ENCODE assay signal across 1 cellular context in the genomic region with DNA sequence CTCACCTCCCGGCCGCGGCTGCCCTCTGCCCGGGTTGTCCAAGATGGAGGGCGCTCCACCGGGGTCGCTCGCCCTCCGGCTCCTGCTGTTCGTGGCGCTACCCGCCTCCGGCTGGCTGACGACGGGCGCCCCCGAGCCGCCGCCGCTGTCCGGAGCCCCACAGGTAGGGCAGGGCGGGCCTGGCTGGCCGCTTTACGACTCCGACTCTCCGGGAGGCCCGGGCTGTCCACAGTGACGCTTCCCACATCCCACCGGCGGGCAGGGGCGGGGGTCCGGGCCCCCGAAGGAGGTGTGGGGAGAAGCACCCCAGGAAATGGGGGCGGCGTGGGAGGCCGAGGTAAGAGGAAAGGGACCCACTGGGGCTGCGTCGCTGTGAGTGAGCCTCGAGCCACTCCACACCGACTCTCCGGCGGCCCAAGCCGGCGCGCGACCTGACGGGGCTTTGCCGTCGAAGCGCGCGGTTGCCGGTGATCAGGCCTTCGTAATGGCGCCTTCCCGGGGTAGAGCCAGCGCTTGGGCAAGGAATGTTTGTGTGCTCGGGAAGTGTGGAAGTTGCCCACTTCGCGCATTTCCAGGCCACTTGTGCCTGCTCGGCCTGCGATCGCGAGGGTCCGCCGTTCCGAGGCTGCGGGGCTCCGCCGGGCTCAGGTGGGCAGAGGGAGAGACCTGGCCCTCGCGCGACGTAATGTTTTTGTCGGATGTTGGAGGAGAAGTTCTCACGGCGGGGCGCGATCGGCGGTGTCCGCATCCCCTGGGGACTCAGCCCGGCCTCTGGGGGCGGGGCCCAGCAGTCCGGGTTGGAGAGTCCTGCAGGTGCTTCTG.
TF ChIP-seq lines count a peak whose summit lies in the region.

A gene with protein sequence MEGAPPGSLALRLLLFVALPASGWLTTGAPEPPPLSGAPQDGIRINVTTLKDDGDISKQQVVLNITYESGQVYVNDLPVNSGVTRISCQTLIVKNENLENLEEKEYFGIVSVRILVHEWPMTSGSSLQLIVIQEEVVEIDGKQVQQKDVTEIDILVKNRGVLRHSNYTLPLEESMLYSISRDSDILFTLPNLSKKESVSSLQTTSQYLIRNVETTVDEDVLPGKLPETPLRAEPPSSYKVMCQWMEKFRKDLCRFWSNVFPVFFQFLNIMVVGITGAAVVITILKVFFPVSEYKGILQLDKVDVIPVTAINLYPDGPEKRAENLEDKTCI (plus strand): TSS at position 4 of the 822 bp plus-strand sequence. CDS start 40 bp downstream, at position 44.

TF ChIP-seq in K562, 482 proteins besides CTCF, POLR2A, EP300 and RAD21 (continued from another document and continues in another):
- TF ChIP-seq, protein P1, sequence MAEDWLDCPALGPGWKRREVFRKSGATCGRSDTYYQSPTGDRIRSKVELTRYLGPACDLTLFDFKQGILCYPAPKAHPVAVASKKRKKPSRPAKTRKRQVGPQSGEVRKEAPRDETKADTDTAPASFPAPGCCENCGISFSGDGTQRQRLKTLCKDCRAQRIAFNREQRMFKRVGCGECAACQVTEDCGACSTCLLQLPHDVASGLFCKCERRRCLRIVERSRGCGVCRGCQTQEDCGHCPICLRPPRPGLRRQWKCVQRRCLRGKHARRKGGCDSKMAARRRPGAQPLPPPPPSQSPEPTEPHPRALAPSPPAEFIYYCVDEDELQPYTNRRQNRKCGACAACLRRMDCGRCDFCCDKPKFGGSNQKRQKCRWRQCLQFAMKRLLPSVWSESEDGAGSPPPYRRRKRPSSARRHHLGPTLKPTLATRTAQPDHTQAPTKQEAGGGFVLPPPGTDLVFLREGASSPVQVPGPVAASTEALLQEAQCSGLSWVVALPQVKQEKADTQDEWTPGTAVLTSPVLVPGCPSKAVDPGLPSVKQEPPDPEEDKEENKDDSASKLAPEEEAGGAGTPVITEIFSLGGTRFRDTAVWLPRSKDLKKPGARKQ (CRISPR knock-in tag; IDR thresholded peaks at IDR 0.05): no peak
- TF ChIP-seq SP2 (IDR thresholded peaks at IDR 0.05; ENCODE audit: extremely low read depth, low read depth, low read length, poor library complexity, severe bottlenecking): no peak
- TF ChIP-seq, protein P2, sequence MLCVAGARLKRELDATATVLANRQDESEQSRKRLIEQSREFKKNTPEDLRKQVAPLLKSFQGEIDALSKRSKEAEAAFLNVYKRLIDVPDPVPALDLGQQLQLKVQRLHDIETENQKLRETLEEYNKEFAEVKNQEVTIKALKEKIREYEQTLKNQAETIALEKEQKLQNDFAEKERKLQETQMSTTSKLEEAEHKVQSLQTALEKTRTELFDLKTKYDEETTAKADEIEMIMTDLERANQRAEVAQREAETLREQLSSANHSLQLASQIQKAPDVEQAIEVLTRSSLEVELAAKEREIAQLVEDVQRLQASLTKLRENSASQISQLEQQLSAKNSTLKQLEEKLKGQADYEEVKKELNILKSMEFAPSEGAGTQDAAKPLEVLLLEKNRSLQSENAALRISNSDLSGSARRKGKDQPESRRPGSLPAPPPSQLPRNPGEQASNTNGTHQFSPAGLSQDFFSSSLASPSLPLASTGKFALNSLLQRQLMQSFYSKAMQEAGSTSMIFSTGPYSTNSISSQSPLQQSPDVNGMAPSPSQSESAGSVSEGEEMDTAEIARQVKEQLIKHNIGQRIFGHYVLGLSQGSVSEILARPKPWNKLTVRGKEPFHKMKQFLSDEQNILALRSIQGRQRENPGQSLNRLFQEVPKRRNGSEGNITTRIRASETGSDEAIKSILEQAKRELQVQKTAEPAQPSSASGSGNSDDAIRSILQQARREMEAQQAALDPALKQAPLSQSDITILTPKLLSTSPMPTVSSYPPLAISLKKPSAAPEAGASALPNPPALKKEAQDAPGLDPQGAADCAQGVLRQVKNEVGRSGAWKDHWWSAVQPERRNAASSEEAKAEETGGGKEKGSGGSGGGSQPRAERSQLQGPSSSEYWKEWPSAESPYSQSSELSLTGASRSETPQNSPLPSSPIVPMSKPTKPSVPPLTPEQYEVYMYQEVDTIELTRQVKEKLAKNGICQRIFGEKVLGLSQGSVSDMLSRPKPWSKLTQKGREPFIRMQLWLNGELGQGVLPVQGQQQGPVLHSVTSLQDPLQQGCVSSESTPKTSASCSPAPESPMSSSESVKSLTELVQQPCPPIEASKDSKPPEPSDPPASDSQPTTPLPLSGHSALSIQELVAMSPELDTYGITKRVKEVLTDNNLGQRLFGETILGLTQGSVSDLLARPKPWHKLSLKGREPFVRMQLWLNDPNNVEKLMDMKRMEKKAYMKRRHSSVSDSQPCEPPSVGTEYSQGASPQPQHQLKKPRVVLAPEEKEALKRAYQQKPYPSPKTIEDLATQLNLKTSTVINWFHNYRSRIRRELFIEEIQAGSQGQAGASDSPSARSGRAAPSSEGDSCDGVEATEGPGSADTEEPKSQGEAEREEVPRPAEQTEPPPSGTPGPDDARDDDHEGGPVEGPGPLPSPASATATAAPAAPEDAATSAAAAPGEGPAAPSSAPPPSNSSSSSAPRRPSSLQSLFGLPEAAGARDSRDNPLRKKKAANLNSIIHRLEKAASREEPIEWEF (CRISPR knock-in tag; IDR thresholded peaks at IDR 0.05): no peak
- no peak for TF ChIP-seq SMC3 (conservative IDR thresholded peaks at IDR 0.05; ENCODE audit: insufficient read depth, low read depth, low read length)
- TF ChIP-seq, protein P3, sequence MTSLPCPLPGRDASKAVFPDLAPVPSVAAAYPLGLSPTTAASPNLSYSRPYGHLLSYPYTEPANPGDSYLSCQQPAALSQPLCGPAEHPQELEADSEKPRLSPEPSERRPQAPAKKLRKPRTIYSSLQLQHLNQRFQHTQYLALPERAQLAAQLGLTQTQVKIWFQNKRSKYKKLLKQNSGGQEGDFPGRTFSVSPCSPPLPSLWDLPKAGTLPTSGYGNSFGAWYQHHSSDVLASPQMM (CRISPR knock-in tag; IDR thresholded peaks at IDR 0.05): no peak
- no peak for TF ChIP-seq SMAD1 (IDR thresholded peaks at IDR 0.05; ENCODE audit: low read depth, low read length, partially characterized antibody)
- TF ChIP-seq ZNF354B (CRISPR knock-in tag; IDR thresholded peaks at IDR 0.05): no peak
- TF ChIP-seq PURB (CRISPR knock-in tag; IDR thresholded peaks at IDR 0.05; ENCODE audit: low read depth): no peak
- no peak for TF ChIP-seq KLF10 (CRISPR knock-in tag; IDR thresholded peaks at IDR 0.05)
- peak; percentile 13; the same call in 1 of the 2 replicates for TF ChIP-seq NR4A1 (CRISPR knock-in tag; IDR thresholded peaks at IDR 0.05)
- TF ChIP-seq NR4A1 (tag; IDR thresholded peaks at IDR 0.05): no peak
- TF ChIP-seq SREBF1 (IDR thresholded peaks at IDR 0.05; ENCODE audit: borderline replicate concordance, low read depth, low read length): no peak
- TF ChIP-seq, protein P4, sequence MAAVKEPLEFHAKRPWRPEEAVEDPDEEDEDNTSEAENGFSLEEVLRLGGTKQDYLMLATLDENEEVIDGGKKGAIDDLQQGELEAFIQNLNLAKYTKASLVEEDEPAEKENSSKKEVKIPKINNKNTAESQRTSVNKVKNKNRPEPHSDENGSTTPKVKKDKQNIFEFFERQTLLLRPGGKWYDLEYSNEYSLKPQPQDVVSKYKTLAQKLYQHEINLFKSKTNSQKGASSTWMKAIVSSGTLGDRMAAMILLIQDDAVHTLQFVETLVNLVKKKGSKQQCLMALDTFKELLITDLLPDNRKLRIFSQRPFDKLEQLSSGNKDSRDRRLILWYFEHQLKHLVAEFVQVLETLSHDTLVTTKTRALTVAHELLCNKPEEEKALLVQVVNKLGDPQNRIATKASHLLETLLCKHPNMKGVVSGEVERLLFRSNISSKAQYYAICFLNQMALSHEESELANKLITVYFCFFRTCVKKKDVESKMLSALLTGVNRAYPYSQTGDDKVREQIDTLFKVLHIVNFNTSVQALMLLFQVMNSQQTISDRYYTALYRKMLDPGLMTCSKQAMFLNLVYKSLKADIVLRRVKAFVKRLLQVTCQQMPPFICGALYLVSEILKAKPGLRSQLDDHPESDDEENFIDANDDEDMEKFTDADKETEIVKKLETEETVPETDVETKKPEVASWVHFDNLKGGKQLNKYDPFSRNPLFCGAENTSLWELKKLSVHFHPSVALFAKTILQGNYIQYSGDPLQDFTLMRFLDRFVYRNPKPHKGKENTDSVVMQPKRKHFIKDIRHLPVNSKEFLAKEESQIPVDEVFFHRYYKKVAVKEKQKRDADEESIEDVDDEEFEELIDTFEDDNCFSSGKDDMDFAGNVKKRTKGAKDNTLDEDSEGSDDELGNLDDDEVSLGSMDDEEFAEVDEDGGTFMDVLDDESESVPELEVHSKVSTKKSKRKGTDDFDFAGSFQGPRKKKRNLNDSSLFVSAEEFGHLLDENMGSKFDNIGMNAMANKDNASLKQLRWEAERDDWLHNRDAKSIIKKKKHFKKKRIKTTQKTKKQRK (IDR thresholded peaks at IDR 0.05; ENCODE audit: borderline replicate concordance, low read depth, low read length): no peak
- no peak for TF ChIP-seq HOXB6 (CRISPR knock-in tag; IDR thresholded peaks at IDR 0.05; ENCODE audit: borderline replicate concordance)
- no peak for TF ChIP-seq MECOM (CRISPR knock-in tag; IDR thresholded peaks at IDR 0.05)
- TF ChIP-seq NFATC3 (IDR thresholded peaks at IDR 0.05): no peak
- TF ChIP-seq CBFB (CRISPR knock-in tag; IDR thresholded peaks at IDR 0.05): peak; percentile 91
- no peak for TF ChIP-seq NUFIP1 (IDR thresholded peaks at IDR 0.05; ENCODE audit: partially characterized antibody)
- TF ChIP-seq ZFP30 (CRISPR knock-in tag; IDR thresholded peaks at IDR 0.05; ENCODE audit: borderline replicate concordance): no peak
- TF ChIP-seq CREM (IDR thresholded peaks at IDR 0.05; ENCODE audit: low read depth): no peak; the same call in none of the 2 replicates
- TF ChIP-seq, protein P5, sequence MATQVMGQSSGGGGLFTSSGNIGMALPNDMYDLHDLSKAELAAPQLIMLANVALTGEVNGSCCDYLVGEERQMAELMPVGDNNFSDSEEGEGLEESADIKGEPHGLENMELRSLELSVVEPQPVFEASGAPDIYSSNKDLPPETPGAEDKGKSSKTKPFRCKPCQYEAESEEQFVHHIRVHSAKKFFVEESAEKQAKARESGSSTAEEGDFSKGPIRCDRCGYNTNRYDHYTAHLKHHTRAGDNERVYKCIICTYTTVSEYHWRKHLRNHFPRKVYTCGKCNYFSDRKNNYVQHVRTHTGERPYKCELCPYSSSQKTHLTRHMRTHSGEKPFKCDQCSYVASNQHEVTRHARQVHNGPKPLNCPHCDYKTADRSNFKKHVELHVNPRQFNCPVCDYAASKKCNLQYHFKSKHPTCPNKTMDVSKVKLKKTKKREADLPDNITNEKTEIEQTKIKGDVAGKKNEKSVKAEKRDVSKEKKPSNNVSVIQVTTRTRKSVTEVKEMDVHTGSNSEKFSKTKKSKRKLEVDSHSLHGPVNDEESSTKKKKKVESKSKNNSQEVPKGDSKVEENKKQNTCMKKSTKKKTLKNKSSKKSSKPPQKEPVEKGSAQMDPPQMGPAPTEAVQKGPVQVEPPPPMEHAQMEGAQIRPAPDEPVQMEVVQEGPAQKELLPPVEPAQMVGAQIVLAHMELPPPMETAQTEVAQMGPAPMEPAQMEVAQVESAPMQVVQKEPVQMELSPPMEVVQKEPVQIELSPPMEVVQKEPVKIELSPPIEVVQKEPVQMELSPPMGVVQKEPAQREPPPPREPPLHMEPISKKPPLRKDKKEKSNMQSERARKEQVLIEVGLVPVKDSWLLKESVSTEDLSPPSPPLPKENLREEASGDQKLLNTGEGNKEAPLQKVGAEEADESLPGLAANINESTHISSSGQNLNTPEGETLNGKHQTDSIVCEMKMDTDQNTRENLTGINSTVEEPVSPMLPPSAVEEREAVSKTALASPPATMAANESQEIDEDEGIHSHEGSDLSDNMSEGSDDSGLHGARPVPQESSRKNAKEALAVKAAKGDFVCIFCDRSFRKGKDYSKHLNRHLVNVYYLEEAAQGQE (CRISPR knock-in tag; IDR thresholded peaks at IDR 0.05; ENCODE audit: low read depth): no peak
- TF ChIP-seq, protein P6, sequence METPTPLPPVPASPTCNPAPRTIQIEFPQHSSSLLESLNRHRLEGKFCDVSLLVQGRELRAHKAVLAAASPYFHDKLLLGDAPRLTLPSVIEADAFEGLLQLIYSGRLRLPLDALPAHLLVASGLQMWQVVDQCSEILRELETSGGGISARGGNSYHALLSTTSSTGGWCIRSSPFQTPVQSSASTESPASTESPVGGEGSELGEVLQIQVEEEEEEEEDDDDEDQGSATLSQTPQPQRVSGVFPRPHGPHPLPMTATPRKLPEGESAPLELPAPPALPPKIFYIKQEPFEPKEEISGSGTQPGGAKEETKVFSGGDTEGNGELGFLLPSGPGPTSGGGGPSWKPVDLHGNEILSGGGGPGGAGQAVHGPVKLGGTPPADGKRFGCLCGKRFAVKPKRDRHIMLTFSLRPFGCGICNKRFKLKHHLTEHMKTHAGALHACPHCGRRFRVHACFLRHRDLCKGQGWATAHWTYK (CRISPR knock-in tag; IDR thresholded peaks at IDR 0.05): peak; percentile 68; the same call in 1 of the 2 replicates
- peak; percentile 93 for TF ChIP-seq ZFX (CRISPR knock-in tag; IDR thresholded peaks at IDR 0.05)
- TF ChIP-seq, protein P7, sequence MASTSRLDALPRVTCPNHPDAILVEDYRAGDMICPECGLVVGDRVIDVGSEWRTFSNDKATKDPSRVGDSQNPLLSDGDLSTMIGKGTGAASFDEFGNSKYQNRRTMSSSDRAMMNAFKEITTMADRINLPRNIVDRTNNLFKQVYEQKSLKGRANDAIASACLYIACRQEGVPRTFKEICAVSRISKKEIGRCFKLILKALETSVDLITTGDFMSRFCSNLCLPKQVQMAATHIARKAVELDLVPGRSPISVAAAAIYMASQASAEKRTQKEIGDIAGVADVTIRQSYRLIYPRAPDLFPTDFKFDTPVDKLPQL (IDR thresholded peaks at IDR 0.05; ENCODE audit: extremely low read depth, insufficient read length): no peak
- TF ChIP-seq TCF3 (CRISPR knock-in tag; IDR thresholded peaks at IDR 0.05): peak; percentile 26; the same call in 1 of the 2 replicates
- peak; percentile 61; the same call in 1 of the 2 replicates for TF ChIP-seq LCOR (CRISPR knock-in tag; IDR thresholded peaks at IDR 0.05)
- TF ChIP-seq, protein P8, sequence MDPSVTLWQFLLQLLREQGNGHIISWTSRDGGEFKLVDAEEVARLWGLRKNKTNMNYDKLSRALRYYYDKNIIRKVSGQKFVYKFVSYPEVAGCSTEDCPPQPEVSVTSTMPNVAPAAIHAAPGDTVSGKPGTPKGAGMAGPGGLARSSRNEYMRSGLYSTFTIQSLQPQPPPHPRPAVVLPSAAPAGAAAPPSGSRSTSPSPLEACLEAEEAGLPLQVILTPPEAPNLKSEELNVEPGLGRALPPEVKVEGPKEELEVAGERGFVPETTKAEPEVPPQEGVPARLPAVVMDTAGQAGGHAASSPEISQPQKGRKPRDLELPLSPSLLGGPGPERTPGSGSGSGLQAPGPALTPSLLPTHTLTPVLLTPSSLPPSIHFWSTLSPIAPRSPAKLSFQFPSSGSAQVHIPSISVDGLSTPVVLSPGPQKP (CRISPR knock-in tag; IDR thresholded peaks at IDR 0.05): 0 out of 2 replicates have a peak, but pooled peaks have one; percentile 23
- TF ChIP-seq FOXA1 (IDR thresholded peaks at IDR 0.05; ENCODE audit: borderline replicate concordance): no peak
- no peak for TF ChIP-seq CSDE1 (IDR thresholded peaks at IDR 0.05)
- no peak for TF ChIP-seq SLC30A9 (CRISPR knock-in tag; IDR thresholded peaks at IDR 0.05)
- TF ChIP-seq, protein P9, sequence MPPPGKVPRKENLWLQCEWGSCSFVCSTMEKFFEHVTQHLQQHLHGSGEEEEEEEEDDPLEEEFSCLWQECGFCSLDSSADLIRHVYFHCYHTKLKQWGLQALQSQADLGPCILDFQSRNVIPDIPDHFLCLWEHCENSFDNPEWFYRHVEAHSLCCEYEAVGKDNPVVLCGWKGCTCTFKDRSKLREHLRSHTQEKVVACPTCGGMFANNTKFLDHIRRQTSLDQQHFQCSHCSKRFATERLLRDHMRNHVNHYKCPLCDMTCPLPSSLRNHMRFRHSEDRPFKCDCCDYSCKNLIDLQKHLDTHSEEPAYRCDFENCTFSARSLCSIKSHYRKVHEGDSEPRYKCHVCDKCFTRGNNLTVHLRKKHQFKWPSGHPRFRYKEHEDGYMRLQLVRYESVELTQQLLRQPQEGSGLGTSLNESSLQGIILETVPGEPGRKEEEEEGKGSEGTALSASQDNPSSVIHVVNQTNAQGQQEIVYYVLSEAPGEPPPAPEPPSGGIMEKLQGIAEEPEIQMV (tag; conservative IDR thresholded peaks at IDR 0.05; ENCODE audit: low read depth): no peak
- TF ChIP-seq ZC3H11A (IDR thresholded peaks at IDR 0.05; ENCODE audit: low read depth, low read length): no peak
